8 cellular contexts compared by ENCODE assay signal in the genomic region with DNA sequence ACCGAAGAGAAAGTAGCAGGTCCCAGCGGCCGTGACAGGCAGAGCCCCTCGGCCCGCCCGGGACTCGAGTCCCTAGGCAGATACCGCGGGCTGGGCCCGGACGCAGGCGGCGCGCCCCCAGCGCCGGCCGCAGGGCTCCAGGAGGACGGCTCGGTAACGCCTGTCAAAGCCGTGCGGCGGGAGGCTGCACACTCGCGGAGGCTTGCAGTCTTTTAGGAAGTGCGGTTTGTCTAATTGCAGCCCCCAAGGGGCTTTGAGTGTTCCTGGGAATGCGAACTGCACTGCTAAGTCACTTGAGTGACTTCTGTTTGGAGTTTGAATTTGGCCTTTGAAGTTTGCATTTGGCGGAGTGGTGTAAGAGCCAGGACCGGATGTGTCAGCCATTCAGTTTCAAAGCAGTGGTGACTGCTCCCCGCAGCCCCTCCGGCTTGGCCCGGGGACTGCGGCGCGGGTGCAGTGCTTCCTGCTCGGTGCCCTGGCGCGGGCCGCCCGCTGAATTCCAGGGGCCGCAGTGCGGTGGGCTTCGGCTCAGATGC. TPM values are rescaled to one million over a fixed set of nuclear protein-coding genes. Genes with fewer than 3 reads are reported as not detected.
DNase-seq lines count a peak whose midpoint lies in the region; ATAC-seq and TF ChIP-seq lines count a peak whose summit lies in the region.

No MANE protein-coding gene starts in this region.

- peaks cover 60% of the 10 kb centered on the region for H3K4me1 Mint-ChIP-seq in activated T-helper 1 cell treated with anti-CD3 and anti-CD28 coated beads, Interleukin-12 subunit alpha, Interleukin-12 subunit beta, Interleukin-2, Interleukin-4 antibody, amounts not matched to agents 30 ng/mL and 10 ng/mL and 1 ng/mL, durations not matched to agents 14 hours and 24 hours and 36 hours (ENCODE audit: low read depth)
- H3K4me1 Mint-ChIP-seq in natural killer cell: peaks cover 46% of the 10 kb centered on the region in 2 donors

- no peaks in the 10 kb centered on the region for H3K27me3 Mint-ChIP-seq in activated T-helper 1 cell treated with anti-CD3 and anti-CD28 coated beads, Interleukin-12 subunit alpha, Interleukin-12 subunit beta, Interleukin-2, Interleukin-4 antibody, amounts not matched to agents 30 ng/mL and 10 ng/mL and 1 ng/mL, durations not matched to agents 14 hours and 24 hours and 36 hours (ENCODE audit: insufficient read depth)
- H3K27me3 Mint-ChIP-seq in natural killer cell (ENCODE audit: low read depth in 2 of 2): no peaks in the 10 kb centered on the region

- TF ChIP-seq CTCF in BJ (IDR thresholded peaks at IDR 0.05; ENCODE audit: insufficient read depth, low read depth, low read length) (no peak), OCI-LY3 (IDR thresholded peaks at IDR 0.05; ENCODE audit: low read depth, low read length) (no peak; the same call in 1 of the 2 replicates), fibroblast of lung (conservative IDR thresholded peaks at IDR 0.05 in 1 of 2, IDR thresholded peaks at IDR 0.05 in 1 of 2; ENCODE audit: low read depth in 1 of 2, low read length in 2 of 2) (no peak), natural killer cell (IDR thresholded peaks at IDR 0.05) (no peak), thoracic aorta (IDR thresholded peaks at IDR 0.05) (no peak)

- H3K27ac ChIP-seq in OCI-LY3 (ENCODE audit: low read length): peak overlapping the region; percentile 97
- peak overlapping the region; percentile 26 for H3K27ac ChIP-seq in fibroblast of lung (ENCODE audit: insufficient read depth, low read length)
- peak overlapping the region; percentile 84 to 89 for H3K27ac ChIP-seq in thoracic aorta

- peaks cover 63% of the 10 kb centered on the region for H3K79me2 ChIP-seq in OCI-LY3 (ENCODE audit: low read length)
- peaks cover 49% of the 10 kb centered on the region for H3K79me2 ChIP-seq in fibroblast of lung (ENCODE audit: control insufficient read depth, insufficient read depth, low read length)

- ATAC-seq in GM18870 (IDR thresholded peaks at IDR 0.05; ENCODE audit: unreplicated experiment) (peak; percentile 44), HG03095 (IDR thresholded peaks at IDR 0.05; ENCODE audit: unreplicated experiment) (peak; percentile 39), natural killer cell (peak; percentile 52 to 61 (median 53)), thoracic aorta (ENCODE audit: insufficient number of reproducible peaks, low FRiP score, low read depth) (no peak)

- H3K9me3 ChIP-seq in OCI-LY3 (ENCODE audit: insufficient read depth, low read length) (no peaks in the 10 kb centered on the region), fibroblast of lung (ENCODE audit: control insufficient read depth, insufficient read depth, low read depth, low read length) (no peaks in the 10 kb centered on the region), thoracic aorta (no peaks in the 10 kb centered on the region)

- H3K27me3 ChIP-seq in BJ (ENCODE audit: control insufficient read depth, insufficient read depth, low read length) (peaks cover 4% of the 10 kb centered on the region), OCI-LY3 (ENCODE audit: low read depth, low read length) (no peaks in the 10 kb centered on the region), fibroblast of lung (ENCODE audit: control insufficient read depth, insufficient read depth, low read length) (no peaks in the 10 kb centered on the region), thoracic aorta (replicated peaks; ENCODE audit: insufficient read depth) (no peaks in the 10 kb centered on the region)

- CTCF ChIA-PET in BJ (lab: Yijun Ruan, JAX): no interaction called here

- H3K9me3 Mint-ChIP-seq in activated T-helper 1 cell treated with anti-CD3 and anti-CD28 coated beads, Interleukin-12 subunit alpha, Interleukin-12 subunit beta, Interleukin-2, Interleukin-4 antibody, amounts not matched to agents 30 ng/mL and 10 ng/mL and 1 ng/mL, durations not matched to agents 14 hours and 24 hours and 36 hours: no peaks in the 10 kb centered on the region
- no peaks in the 10 kb centered on the region for H3K9me3 Mint-ChIP-seq in natural killer cell

- H3K9ac ChIP-seq in OCI-LY3 (ENCODE audit: low read length) (peak overlapping the region; percentile 95), fibroblast of lung (ENCODE audit: insufficient read depth, low read length) (peak overlapping the region; percentile 85)

- peak overlapping the region; percentile 91 for H3K4me3 Mint-ChIP-seq in activated T-helper 1 cell treated with anti-CD3 and anti-CD28 coated beads, Interleukin-12 subunit alpha, Interleukin-12 subunit beta, Interleukin-2, Interleukin-4 antibody, amounts not matched to agents 30 ng/mL and 10 ng/mL and 1 ng/mL, durations not matched to agents 14 hours and 24 hours and 36 hours
- H3K4me3 Mint-ChIP-seq in natural killer cell: peak overlapping the region; percentile 91

- intact Hi-C loops in activated T-helper 1 cell treated with anti-CD3 and anti-CD28 coated beads, Interleukin-12 subunit alpha, Interleukin-12 subunit beta, Interleukin-2, Interleukin-4 antibody, amounts not matched to agents 30 ng/mL and 10 ng/mL and 1 ng/mL, durations not matched to agents 14 hours and 24 hours and 36 hours (cut with micrococcal nuclease): loop anchor here (1.0 to 5.0 kb wide), 11 partner anchors 36 to 1279 kb away; a partner anchor contains a TSS
- intact Hi-C loops in natural killer cell (cut with micrococcal nuclease): loop anchor here (2.0 kb wide), 1 partner anchor 358 kb away; a partner anchor contains a TSS

- H3K4me1 ChIP-seq in OCI-LY3 (ENCODE audit: low read length): peaks cover 40% of the 10 kb centered on the region
- H3K4me1 ChIP-seq in fibroblast of lung (ENCODE audit: control insufficient read depth, extremely low read depth, insufficient read depth, low read length): peaks cover 2% of the 10 kb centered on the region
- peaks cover 16 to 37% of the 10 kb centered on the region in 2 donors for H3K4me1 ChIP-seq in thoracic aorta (ENCODE audit: control insufficient read depth in 1 of 2, low read depth in 2 of 2)

- H3K36me3 ChIP-seq in BJ (ENCODE audit: control insufficient read depth, insufficient read depth, low read length) (no peaks in the 10 kb centered on the region), OCI-LY3 (replicated peaks; ENCODE audit: low read depth, low read length) (peaks cover 9% of the 10 kb centered on the region), fibroblast of lung (ENCODE audit: control insufficient read depth, insufficient read depth, low read length) (no peaks in the 10 kb centered on the region), thoracic aorta (no peaks in the 10 kb centered on the region)

- peaks cover 11% of the 10 kb centered on the region for H3K36me3 Mint-ChIP-seq in activated T-helper 1 cell treated with anti-CD3 and anti-CD28 coated beads, Interleukin-12 subunit alpha, Interleukin-12 subunit beta, Interleukin-2, Interleukin-4 antibody, amounts not matched to agents 30 ng/mL and 10 ng/mL and 1 ng/mL, durations not matched to agents 14 hours and 24 hours and 36 hours (ENCODE audit: low read depth)
- H3K36me3 Mint-ChIP-seq in natural killer cell: no peaks in the 10 kb centered on the region

- H3K4me3 ChIP-seq in BJ (ENCODE audit: low read depth, low read length): peak overlapping the region; percentile 58
- H3K4me3 ChIP-seq in OCI-LY3 (ENCODE audit: low read length): peak overlapping the region; percentile 98
- peak overlapping the region; percentile 76 to 98 (median 90) for H3K4me3 ChIP-seq in fibroblast of lung (replicated peaks in 1 of 4; ENCODE audit: control extremely low read depth in 1 of 4, insufficient read depth in 1 of 4, low read depth in 3 of 4, low read length in 4 of 4)
- H3K4me3 ChIP-seq in thoracic aorta: peak overlapping the region; percentile 95

- H2AFZ ChIP-seq in OCI-LY3 (ENCODE audit: low read depth, low read length) (no peak overlapping the region), fibroblast of lung (ENCODE audit: low read length) (peak overlapping the region; percentile 88)

- peak overlapping the region; percentile 93 for H3K27ac Mint-ChIP-seq in activated T-helper 1 cell treated with anti-CD3 and anti-CD28 coated beads, Interleukin-12 subunit alpha, Interleukin-12 subunit beta, Interleukin-2, Interleukin-4 antibody, amounts not matched to agents 30 ng/mL and 10 ng/mL and 1 ng/mL, durations not matched to agents 14 hours and 24 hours and 36 hours
- H3K27ac Mint-ChIP-seq in natural killer cell: peak overlapping the region; percentile 92 to 93

- no peak for DNase-seq in BJ (ENCODE audit: low read depth)
- DNase-seq in activated T-helper 1 cell treated with anti-CD3 and anti-CD28 coated beads, Interleukin-12 subunit alpha, Interleukin-12 subunit beta, Interleukin-2, Interleukin-4 antibody, amounts not matched to agents 30 ng/mL and 10 ng/mL and 1 ng/mL, durations not matched to agents 14 hours and 24 hours and 36 hours (ENCODE audit: low spot score): peak; percentile 64
- peak; percentile 63 to 70 for DNase-seq in fibroblast of lung (ENCODE audit: low read depth in 2 of 2)
- peak; percentile 65 for DNase-seq in natural killer cell
- no peak for DNase-seq in thoracic aorta (ENCODE audit: low spot score)

- H4K20me1 ChIP-seq in OCI-LY3 (ENCODE audit: insufficient read depth, low read length) (peaks cover 23% of the 10 kb centered on the region), fibroblast of lung (ENCODE audit: control insufficient read depth, extremely low read depth, insufficient read depth, low read length) (no peaks in the 10 kb centered on the region)

- POLR2A ChIA-PET in BJ (lab: Charles Lee): no interaction called here

- H3K4me2 ChIP-seq in OCI-LY3 (ENCODE audit: low read length): peak overlapping the region; percentile 86
- H3K4me2 ChIP-seq in fibroblast of lung (ENCODE audit: extremely low read depth, insufficient read depth, low read length): peak overlapping the region; percentile 79

RNA-seq across cellular contexts. Expression of a gene that starts 1.3 kb away (rescaled TPM):
- polyA plus RNA-seq in BJ (2011; rRNA removed): 4.3 and 6.9 TPM in 2 replicates
- polyA minus RNA-seq in BJ (2011; rRNA and poly(A)+ RNA removed): 10.7 and 11.4 TPM in 2 replicates
- 23.6 and 25.3 TPM in 2 replicates for total RNA-seq in activated T-helper 1 cell treated with anti-CD3 and anti-CD28 coated beads, Interleukin-12 subunit alpha, Interleukin-12 subunit beta, Interleukin-2, Interleukin-4 antibody, amounts not matched to agents 30 ng/mL and 10 ng/mL and 1 ng/mL, durations not matched to agents 14 hours and 24 hours and 36 hours
- 6.8 and 10.3 TPM in 2 replicates for total RNA-seq in fibroblast of lung
- polyA plus RNA-seq in fibroblast of lung: 3.5 and 5.3 TPM in 2 replicates
- polyA plus RNA-seq in fibroblast of lung (2012): 1.6 and 2.4 TPM in 2 replicates
- 2.4 and 3.8 TPM in 2 replicates for polyA minus RNA-seq in fibroblast of lung (ENCODE audit: low replicate concordance)
- total RNA-seq in natural killer cell: 10 to 100 TPM; 27.8 to 35.7 (median 35.5) TPM
- 10 to 100 TPM in 1 of 2 donors, 1 to 10 TPM in 1; 8.9 to 19.0 TPM for total RNA-seq in thoracic aorta

Comparison
In these comparisons a context has a peak if more than half of its experiments do, and no peak if none do; other contexts are left out.
1. DNase-seq: peak in activated T-helper 1 cell treated with anti-CD3 and anti-CD28 coated beads, Interleukin-12 subunit alpha, Interleukin-12 subunit beta, Interleukin-2, Interleukin-4 antibody, amounts not matched to agents 30 ng/mL and 10 ng/mL and 1 ng/mL, durations not matched to agents 14 hours and 24 hours and 36 hours (single experiment), fibroblast of lung (2 of 2) and natural killer cell (single experiment); none in BJ (single experiment) and thoracic aorta (single experiment).
2. H3K27ac ChIP-seq: peak in every context shown above with its lines; median percentile 97 in OCI-LY3; 86 in thoracic aorta; 26 in fibroblast of lung.
3. Peak in every context shown above with its lines, with median percentiles within 50 percentile points of each other: H3K4me3 ChIP-seq.